ENCODE assay signal across 18 cellular contexts in genomic region chr1:247530785-247531184, GRCh38. TPM values are rescaled to one million over a fixed set of nuclear protein-coding genes. Genes with fewer than 3 reads are reported as not detected.
DNase-seq lines count a peak whose midpoint lies in the region; ATAC-seq and TF ChIP-seq lines count a peak whose summit lies in the region.
"Had no signal": no experiment of that assay in that cellular context is flagged by ENCODE, and none has a peak within 500 bp of the region (broad histone marks: within the 10 kb centered on the region; RNA-seq: fewer than 3 reads in every experiment).

No MANE protein-coding gene starts in this region.

- H3K4me3 ChIP-seq in epithelial cell of proximal tubule (ENCODE audit: low read depth, low read length) (peak overlapping the region; percentile 6), neutrophil (ENCODE audit: low read depth in 1 of 2, low read length in 1 of 2) (peak overlapping the region; percentile 14 to 38), aorta (ENCODE audit: low read length in 2 of 2) (no peak overlapping the region)

- H3K9me3 ChIP-seq in neutrophil (no peaks in the 10 kb centered on the region), aorta (ENCODE audit: control insufficient read depth, low read length) (no peaks in the 10 kb centered on the region)

- intact Hi-C loops in aorta (cut with DNase I), result no loop called here
- intact Hi-C loops in CD14-positive monocyte (cut with micrococcal nuclease), result no loop called here

- H3K27me3 ChIP-seq in neutrophil (peaks cover 6% of the 10 kb centered on the region), aorta (ENCODE audit: control insufficient read depth in 1 of 2, insufficient read depth in 2 of 2, low read length in 1 of 2) (no peaks in the 10 kb centered on the region)

- no peak overlapping the region for H3K27ac ChIP-seq in neutrophil
- no peak overlapping the region for H3K27ac ChIP-seq in aorta (ENCODE audit: low read depth in 1 of 2, low read length in 2 of 2)

- H3K4me1 ChIP-seq in neutrophil (ENCODE audit: control insufficient read depth in 1 of 2, insufficient read depth in 1 of 2, low read depth in 1 of 2, low read length in 1 of 2) (peaks cover 0 to 11% of the 10 kb centered on the region in 2 experiments), aorta (ENCODE audit: control insufficient read depth in 1 of 2, insufficient read depth in 2 of 2, low read length in 2 of 2) (no peaks in the 10 kb centered on the region)

- peak overlapping the region in 1 of 2 donors; percentile 49 for H3K27ac Mint-ChIP-seq in stimulated activated naive CD8-positive, alpha-beta T cell treated with anti-CD3 and anti-CD28 coated beads, Interleukin-15, amount 100 ng/mL, for 72 hours
- peak overlapping the region in 1 of 7 donors; percentile 42 for H3K27ac Mint-ChIP-seq in CD14-positive monocyte

- no peak for TF ChIP-seq CTCF in epithelial cell of proximal tubule (conservative IDR thresholded peaks at IDR 0.05; ENCODE audit: low read depth, low read length)
- TF ChIP-seq CTCF in neutrophil (IDR thresholded peaks at IDR 0.05), result no peak
- no peak for TF ChIP-seq CTCF in CD14-positive monocyte (IDR thresholded peaks at IDR 0.05)

- peaks cover 52% of the 10 kb centered on the region for H3K27me3 Mint-ChIP-seq in stimulated activated naive CD8-positive, alpha-beta T cell treated with anti-CD3 and anti-CD28 coated beads, Interleukin-15, amount 100 ng/mL, for 72 hours
- peaks cover 0 to 4% (median 0%) of the 10 kb centered on the region in 3 donors for H3K27me3 Mint-ChIP-seq in CD14-positive monocyte (ENCODE audit: low read depth in 3 of 3)

- H3K36me3 Mint-ChIP-seq in CD14-positive monocyte, result no peaks in the 10 kb centered on the region

- peak; percentile 33 for ATAC-seq in stimulated activated naive CD8-positive, alpha-beta T cell treated with anti-CD3 and anti-CD28 coated beads, Interleukin-15, amount 100 ng/mL, for 72 hours
- ATAC-seq in stimulated activated naive CD8-positive, alpha-beta T cell treated with anti-CD3 and anti-CD28 coated beads, Interleukin-15, Interleukin-2, amounts not matched to agents 100 U/mL and 50 U/mL, for 24 hours, result no peak
- ATAC-seq in aorta (ENCODE audit: low FRiP score), result peak; percentile 29

- H3K9me3 Mint-ChIP-seq in stimulated activated naive CD8-positive, alpha-beta T cell treated with anti-CD3 and anti-CD28 coated beads, Interleukin-15, amount 100 ng/mL, for 72 hours, result peaks cover 0 to 8% of the 10 kb centered on the region in 2 donors
- H3K9me3 Mint-ChIP-seq in CD14-positive monocyte, result peaks cover 0 to 2% (median 0%) of the 10 kb centered on the region in 7 donors

- H3K4me1 Mint-ChIP-seq in stimulated activated naive CD8-positive, alpha-beta T cell treated with anti-CD3 and anti-CD28 coated beads, Interleukin-15, amount 100 ng/mL, for 72 hours, result no peaks in the 10 kb centered on the region
- peaks cover 12% of the 10 kb centered on the region for H3K4me1 Mint-ChIP-seq in CD14-positive monocyte

- H3K36me3 ChIP-seq in neutrophil (no peaks in the 10 kb centered on the region), aorta (ENCODE audit: control insufficient read depth in 1 of 2, insufficient read depth in 2 of 2, low read length in 1 of 2) (no peaks in the 10 kb centered on the region)

- no peak for DNase-seq in stimulated activated naive CD8-positive, alpha-beta T cell treated with anti-CD3 and anti-CD28 coated beads, Interleukin-15, amount 100 ng/mL, for 72 hours
- DNase-seq in stimulated activated naive CD8-positive, alpha-beta T cell treated with anti-CD3 and anti-CD28 coated beads, Interleukin-15, Interleukin-2, amounts not matched to agents 100 U/mL and 50 U/mL, for 24 hours, result no peak
- DNase-seq in epithelial cell of proximal tubule (ENCODE audit: low read depth), result no peak
- DNase-seq in aorta, result no peak
- no peak for DNase-seq in CD14-positive monocyte (ENCODE audit: low spot score)
- DNase-seq in HUDEP-2 (lab: John Stamatoyannopoulos, UW; ENCODE audit: unreplicated experiment in 76 of 76), result no peak
- no peak for DNase-seq in NCI-H446 (lab: John Stamatoyannopoulos, UW)
- DNase-seq: C1 segment of cervical spinal cord, GF-D8, KBM-7, NCI-H1105, NCI-H1694, NCI-H510A treated with DMSO at 0.1 percent for 48 hours, NCI-H774, SHP77 treated with DMSO at 0.1 percent for 48 hours had no signal

- no peak overlapping the region for H3K4me3 Mint-ChIP-seq in stimulated activated naive CD8-positive, alpha-beta T cell treated with anti-CD3 and anti-CD28 coated beads, Interleukin-15, amount 100 ng/mL, for 72 hours
- peak overlapping the region in 1 of 2 donors; percentile 23 for H3K4me3 Mint-ChIP-seq in CD14-positive monocyte

- WGBS in aorta, 2 donors, result 31 to 33% methylated on average over 34 to 41 of the region's 41 CpGs

RNA-seq across cellular contexts. Expression of gene OR2C3, which starts 5.5 kb away (rescaled TPM):
- total RNA-seq in epithelial cell of proximal tubule (not detected in 2 replicates), aorta (not detected)
- polyA plus RNA-seq in aorta (not detected), CD14-positive monocyte (not detected)
- total RNA-seq: A673, OCI-LY7 had no signal

RNA-seq across cellular contexts. Expression of gene GCSAML, which starts 18.1 kb away (rescaled TPM):
- total RNA-seq in epithelial cell of proximal tubule (not detected in 2 replicates), aorta (under 1 TPM; 0.06 to 0.81 TPM)
- polyA plus RNA-seq in aorta (not detected), CD14-positive monocyte (under 1 TPM in 1 of 2 donors, not detected in 1; 0.16 TPM)
- total RNA-seq: A673, OCI-LY7 had no signal

RNA-seq across cellular contexts. Expression of gene OR2G2, which starts 57.4 kb away (rescaled TPM):
- not detected in 2 replicates for total RNA-seq in epithelial cell of proximal tubule
- not detected for total RNA-seq in aorta
- polyA plus RNA-seq in aorta, result not detected
- not detected for polyA plus RNA-seq in CD14-positive monocyte
- total RNA-seq: A673, OCI-LY7 had no signal

Comparison
In these comparisons a context has a peak if more than half of its experiments do, and no peak if none do; other contexts are left out.
1. H3K4me3 ChIP-seq: peak in epithelial cell of proximal tubule (single experiment) and neutrophil (2 of 2); none in aorta (0 of 2).